Comparison of ENCODE assay signal across 12 cellular contexts in genomic region chr1:117658676-117659075, GRCh38. TPM values are rescaled to one million over a fixed set of nuclear protein-coding genes. Genes with fewer than 3 reads are reported as not detected.
DNase-seq lines count a peak whose midpoint lies in the region; ATAC-seq, FAIRE-seq and TF ChIP-seq lines count a peak whose summit lies in the region.
"Had no signal": no experiment of that assay in that cellular context is flagged by ENCODE, and none has a peak within 500 bp of the region (broad histone marks: within the 10 kb centered on the region; RNA-seq: fewer than 3 reads in every experiment).

No MANE protein-coding gene starts in this region.

- H3K27ac ChIP-seq in astrocyte (ENCODE audit: low read depth, low read length) (no peak overlapping the region), upper lobe of right lung (no peak overlapping the region), foreskin keratinocyte (no peak overlapping the region)
- H3K27ac ChIP-seq: SJSA1 had no signal

- intact Hi-C loops in upper lobe of right lung (cut with DNase I): no loop called here

- peaks cover 14% of the 10 kb centered on the region for H3K9me3 Mint-ChIP-seq in T-helper 1 cell treated with Interleukin-12 subunit alpha and Interleukin-12 subunit beta and Interleukin-4 antibody, amounts not matched to agents 30 μg/mL and 1 μg/mL, for 36 hours
- H3K9me3 Mint-ChIP-seq in astrocyte (ENCODE audit: unreplicated experiment): peaks cover 4% of the 10 kb centered on the region

- H3K4me1 ChIP-seq in astrocyte (ENCODE audit: insufficient read depth, low read length) (peaks cover 5% of the 10 kb centered on the region), upper lobe of right lung (peaks cover 13% of the 10 kb centered on the region), foreskin keratinocyte (peaks cover 4% of the 10 kb centered on the region)

- H2AFZ ChIP-seq in astrocyte (ENCODE audit: low read depth, low read length): no peak overlapping the region

- peak; percentile 42 for DNase-seq in activated T-cell treated with anti-CD3 and anti-CD28 coated beads for 1 hour (ENCODE audit: low read depth)
- no peak for DNase-seq in activated T-cell treated with anti-CD3 and anti-CD28 coated beads for 4 hours
- DNase-seq in astrocyte (ENCODE audit: low read depth): no peak
- no peak for DNase-seq in upper lobe of right lung
- no peak for DNase-seq in NCI-H1092 (lab: John Stamatoyannopoulos, UW)
- no peak for DNase-seq in foreskin keratinocyte
- no peak for DNase-seq in DMS114 treated with DMSO at 0.1 percent for 48 hours (lab: John Stamatoyannopoulos, UW; ENCODE audit: unreplicated experiment)
- DNase-seq: 8988T had no signal

- H3K4me2 ChIP-seq in astrocyte (ENCODE audit: low read length): no peak overlapping the region

- no peaks in the 10 kb centered on the region for H3K9me3 ChIP-seq in astrocyte (ENCODE audit: insufficient read depth, low read depth, low read length)
- no peaks in the 10 kb centered on the region for H3K9me3 ChIP-seq in upper lobe of right lung
- H3K9me3 ChIP-seq: SJSA1, tibial nerve had no signal

- H3K9ac ChIP-seq in astrocyte (ENCODE audit: low read length): no peak overlapping the region

- H3K79me2 ChIP-seq in astrocyte (ENCODE audit: insufficient read depth, low read length): no peaks in the 10 kb centered on the region

- peak overlapping the region; percentile 84 for H3K27ac Mint-ChIP-seq in T-helper 1 cell treated with Interleukin-12 subunit alpha and Interleukin-12 subunit beta and Interleukin-4 antibody, amounts not matched to agents 30 μg/mL and 1 μg/mL, for 36 hours
- peak overlapping the region; percentile 16 for H3K27ac Mint-ChIP-seq in astrocyte (ENCODE audit: unreplicated experiment)

- H3K4me3 Mint-ChIP-seq in T-helper 1 cell treated with Interleukin-12 subunit alpha and Interleukin-12 subunit beta and Interleukin-4 antibody, amounts not matched to agents 30 μg/mL and 1 μg/mL, for 36 hours: peak overlapping the region; percentile 74
- no peak overlapping the region for H3K4me3 Mint-ChIP-seq in astrocyte (ENCODE audit: unreplicated experiment)

- no peak overlapping the region for H3K4me3 ChIP-seq in astrocyte (ENCODE audit: insufficient read depth, low read depth, low read length)
- H3K4me3 ChIP-seq in upper lobe of right lung: no peak overlapping the region
- H3K4me3 ChIP-seq: K562, SJSA1, tibial nerve had no signal

- peaks cover 92% of the 10 kb centered on the region for H3K4me1 Mint-ChIP-seq in T-helper 1 cell treated with Interleukin-12 subunit alpha and Interleukin-12 subunit beta and Interleukin-4 antibody, amounts not matched to agents 30 μg/mL and 1 μg/mL, for 36 hours (ENCODE audit: low read depth)
- peaks cover 29% of the 10 kb centered on the region for H3K4me1 Mint-ChIP-seq in astrocyte (ENCODE audit: low read depth, unreplicated experiment)

- ATAC-seq in upper lobe of right lung (peak; percentile 12), foreskin keratinocyte (no peak)

- FAIRE-seq in astrocyte (lab: Jason Lieb, UNC): no peak
- FAIRE-seq: K562 had no signal

- H3K36me3 ChIP-seq in astrocyte (ENCODE audit: insufficient read depth, low read length): no peaks in the 10 kb centered on the region
- no peaks in the 10 kb centered on the region for H3K36me3 ChIP-seq in upper lobe of right lung
- H3K36me3 ChIP-seq: SJSA1, tibial nerve had no signal

- TF ChIP-seq CTCF in astrocyte (IDR thresholded peaks at IDR 0.05; ENCODE audit: insufficient read depth, low read depth, low read length) (no peak), upper lobe of right lung (IDR thresholded peaks at IDR 0.05) (no peak), foreskin keratinocyte (conservative IDR thresholded peaks at IDR 0.05) (no peak)

- no peaks in the 10 kb centered on the region for H3K27me3 Mint-ChIP-seq in T-helper 1 cell treated with Interleukin-12 subunit alpha and Interleukin-12 subunit beta and Interleukin-4 antibody, amounts not matched to agents 30 μg/mL and 1 μg/mL, for 36 hours (ENCODE audit: low read depth)
- peaks cover 6% of the 10 kb centered on the region for H3K27me3 Mint-ChIP-seq in astrocyte (ENCODE audit: low read depth, unreplicated experiment)

- H3K36me3 Mint-ChIP-seq in T-helper 1 cell treated with Interleukin-12 subunit alpha and Interleukin-12 subunit beta and Interleukin-4 antibody, amounts not matched to agents 30 μg/mL and 1 μg/mL, for 36 hours (ENCODE audit: low read depth): peaks cover 20% of the 10 kb centered on the region
- H3K36me3 Mint-ChIP-seq in astrocyte (ENCODE audit: low read depth, unreplicated experiment): no peaks in the 10 kb centered on the region

- H3K27me3 ChIP-seq in astrocyte (ENCODE audit: insufficient read depth, low read length) (peaks cover 4% of the 10 kb centered on the region), upper lobe of right lung (no peaks in the 10 kb centered on the region), foreskin keratinocyte (no peaks in the 10 kb centered on the region)
- H3K27me3 ChIP-seq: SJSA1, tibial nerve had no signal

- no peaks in the 10 kb centered on the region for H4K20me1 ChIP-seq in astrocyte (ENCODE audit: insufficient read depth, low read length)

RNA-seq across cellular contexts. Expression of gene TENT5C, which starts 52.8 kb away (rescaled TPM):
- total RNA-seq in astrocyte: 0.70 and 0.77 TPM in 2 replicates
- total RNA-seq in upper lobe of right lung: 13.7 TPM
- total RNA-seq in foreskin keratinocyte: 0.07 and 0.11 TPM in 2 replicates
- 0.02 and 0.07 TPM in 2 replicates for polyA plus RNA-seq in foreskin keratinocyte
